1 cellular context compared by ENCODE assay signal in the genomic region with DNA sequence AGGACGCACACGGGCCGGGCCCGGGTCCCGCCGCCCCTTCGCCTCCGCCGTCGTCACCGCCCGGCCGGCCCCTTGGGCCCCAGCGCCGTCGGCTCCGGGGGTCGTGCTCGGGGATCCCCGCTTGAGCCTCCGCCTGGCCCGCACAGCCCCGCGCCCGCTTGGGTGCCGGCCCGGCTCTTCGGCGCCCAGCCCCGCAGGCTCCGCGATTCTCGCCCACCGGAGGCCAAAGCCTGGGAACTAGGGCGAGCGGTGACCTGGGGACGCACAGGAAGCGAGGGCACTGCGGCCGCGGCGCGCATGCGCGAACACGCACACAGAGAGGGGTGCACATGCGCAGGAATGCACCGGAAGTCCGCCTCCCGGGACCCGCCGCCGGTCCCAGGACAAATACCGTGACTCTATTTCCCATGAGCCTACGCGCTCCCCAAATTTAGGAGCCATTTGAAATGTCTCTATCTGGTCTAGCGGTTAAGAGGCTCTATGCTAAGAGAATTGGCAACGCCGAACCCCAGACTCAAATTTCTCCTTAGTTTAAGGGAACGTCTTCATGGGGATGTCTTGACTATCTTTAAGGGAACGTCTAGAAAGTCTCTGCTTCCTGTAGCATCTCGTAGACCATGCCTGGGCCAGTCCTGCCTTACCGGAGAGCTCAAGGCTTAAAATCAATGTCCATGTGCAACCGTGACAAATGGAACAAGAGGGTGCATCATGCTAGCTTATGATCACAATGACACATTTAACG.
A peak's percentile ranks its signal among the peaks of the same experiment; 100 is the strongest.
TF ChIP-seq lines count a peak whose summit lies in the region.

A gene (minus strand): TSS at position 282 of the 742 bp plus-strand sequence. CDS start 1,774 bp downstream, outside the sequence.

TF ChIP-seq in GM12878, 131 proteins besides CTCF, POLR2A, EP300 and RAD21 (continued from another document and continues in another):
- TF ChIP-seq, protein P1, sequence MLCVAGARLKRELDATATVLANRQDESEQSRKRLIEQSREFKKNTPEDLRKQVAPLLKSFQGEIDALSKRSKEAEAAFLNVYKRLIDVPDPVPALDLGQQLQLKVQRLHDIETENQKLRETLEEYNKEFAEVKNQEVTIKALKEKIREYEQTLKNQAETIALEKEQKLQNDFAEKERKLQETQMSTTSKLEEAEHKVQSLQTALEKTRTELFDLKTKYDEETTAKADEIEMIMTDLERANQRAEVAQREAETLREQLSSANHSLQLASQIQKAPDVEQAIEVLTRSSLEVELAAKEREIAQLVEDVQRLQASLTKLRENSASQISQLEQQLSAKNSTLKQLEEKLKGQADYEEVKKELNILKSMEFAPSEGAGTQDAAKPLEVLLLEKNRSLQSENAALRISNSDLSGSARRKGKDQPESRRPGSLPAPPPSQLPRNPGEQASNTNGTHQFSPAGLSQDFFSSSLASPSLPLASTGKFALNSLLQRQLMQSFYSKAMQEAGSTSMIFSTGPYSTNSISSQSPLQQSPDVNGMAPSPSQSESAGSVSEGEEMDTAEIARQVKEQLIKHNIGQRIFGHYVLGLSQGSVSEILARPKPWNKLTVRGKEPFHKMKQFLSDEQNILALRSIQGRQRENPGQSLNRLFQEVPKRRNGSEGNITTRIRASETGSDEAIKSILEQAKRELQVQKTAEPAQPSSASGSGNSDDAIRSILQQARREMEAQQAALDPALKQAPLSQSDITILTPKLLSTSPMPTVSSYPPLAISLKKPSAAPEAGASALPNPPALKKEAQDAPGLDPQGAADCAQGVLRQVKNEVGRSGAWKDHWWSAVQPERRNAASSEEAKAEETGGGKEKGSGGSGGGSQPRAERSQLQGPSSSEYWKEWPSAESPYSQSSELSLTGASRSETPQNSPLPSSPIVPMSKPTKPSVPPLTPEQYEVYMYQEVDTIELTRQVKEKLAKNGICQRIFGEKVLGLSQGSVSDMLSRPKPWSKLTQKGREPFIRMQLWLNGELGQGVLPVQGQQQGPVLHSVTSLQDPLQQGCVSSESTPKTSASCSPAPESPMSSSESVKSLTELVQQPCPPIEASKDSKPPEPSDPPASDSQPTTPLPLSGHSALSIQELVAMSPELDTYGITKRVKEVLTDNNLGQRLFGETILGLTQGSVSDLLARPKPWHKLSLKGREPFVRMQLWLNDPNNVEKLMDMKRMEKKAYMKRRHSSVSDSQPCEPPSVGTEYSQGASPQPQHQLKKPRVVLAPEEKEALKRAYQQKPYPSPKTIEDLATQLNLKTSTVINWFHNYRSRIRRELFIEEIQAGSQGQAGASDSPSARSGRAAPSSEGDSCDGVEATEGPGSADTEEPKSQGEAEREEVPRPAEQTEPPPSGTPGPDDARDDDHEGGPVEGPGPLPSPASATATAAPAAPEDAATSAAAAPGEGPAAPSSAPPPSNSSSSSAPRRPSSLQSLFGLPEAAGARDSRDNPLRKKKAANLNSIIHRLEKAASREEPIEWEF (IDR thresholded peaks at IDR 0.05; ENCODE audit: insufficient replicate concordance, low read depth, low read length) = no peak
- TF ChIP-seq CREB1 (IDR thresholded peaks at IDR 0.05; ENCODE audit: low read depth) (0 out of 2 replicates have a peak, but pooled peaks have one; percentile 57), YY1 (IDR thresholded peaks at IDR 0.05; ENCODE audit: low read depth, low read length) (peak; percentile 69; the same call in 1 of the 2 replicates), NFIC (IDR thresholded peaks at IDR 0.05; ENCODE audit: low read depth, low read length) (no peak), CBFB (IDR thresholded peaks at IDR 0.05; ENCODE audit: low read depth) (no peak), SUPT20H (IDR thresholded peaks at IDR 0.05; ENCODE audit: borderline replicate concordance, control insufficient read depth, low read depth, low read length) (no peak), BRCA1 (IDR thresholded peaks at IDR 0.05; ENCODE audit: low read depth, low read length) (peak; percentile 51; the same call in 1 of the 2 replicates), STAT1 (conservative IDR thresholded peaks at IDR 0.05) (0 out of 2 replicates have a peak, but pooled peaks have one; percentile 85), TAF1 (IDR thresholded peaks at IDR 0.05; ENCODE audit: borderline replicate concordance, low read depth, low read length) (peak; percentile 78), IRF4 (IDR thresholded peaks at IDR 0.05; ENCODE audit: low read depth, low read length) (0 out of 2 replicates have a peak, but pooled peaks have one; percentile 16), RAD51 (IDR thresholded peaks at IDR 0.05) (no peak), ZNF217 (IDR thresholded peaks at IDR 0.05) (no peak), POLR2AphosphoS2 (IDR thresholded peaks at IDR 0.05; ENCODE audit: low read depth, low read length) (0 out of 2 replicates have a peak, but pooled peaks have one; percentile 60), RUNX3 (IDR thresholded peaks at IDR 0.05; ENCODE audit: low read length) (peak; percentile 51; the same call in 1 of the 2 replicates), LARP7 (IDR thresholded peaks at IDR 0.05) (peak; percentile 94), NRF1 (conservative IDR thresholded peaks at IDR 0.05; ENCODE audit: low read depth, low read length) (peak; percentile 99), ZSCAN29 (IDR thresholded peaks at IDR 0.05) (peak; percentile 58; the same call in 1 of the 2 replicates), CHD2 (IDR thresholded peaks at IDR 0.05; ENCODE audit: borderline replicate concordance, low read depth, low read length) (peak; percentile 74), NFYA (IDR thresholded peaks at IDR 0.05; ENCODE audit: borderline replicate concordance, low read depth, low read length) (no peak), SIN3A (IDR thresholded peaks at IDR 0.05; ENCODE audit: low read depth, low read length) (0 out of 2 replicates have a peak, but pooled peaks have one; percentile 23), SREBF2 (IDR thresholded peaks at IDR 0.05; ENCODE audit: low read length) (no peak), CREM (IDR thresholded peaks at IDR 0.05; ENCODE audit: low read depth) (0 out of 2 replicates have a peak, but pooled peaks have one; percentile 28), TCF7 (IDR thresholded peaks at IDR 0.05; ENCODE audit: borderline replicate concordance) (no peak)
- TF ChIP-seq, protein P2, sequence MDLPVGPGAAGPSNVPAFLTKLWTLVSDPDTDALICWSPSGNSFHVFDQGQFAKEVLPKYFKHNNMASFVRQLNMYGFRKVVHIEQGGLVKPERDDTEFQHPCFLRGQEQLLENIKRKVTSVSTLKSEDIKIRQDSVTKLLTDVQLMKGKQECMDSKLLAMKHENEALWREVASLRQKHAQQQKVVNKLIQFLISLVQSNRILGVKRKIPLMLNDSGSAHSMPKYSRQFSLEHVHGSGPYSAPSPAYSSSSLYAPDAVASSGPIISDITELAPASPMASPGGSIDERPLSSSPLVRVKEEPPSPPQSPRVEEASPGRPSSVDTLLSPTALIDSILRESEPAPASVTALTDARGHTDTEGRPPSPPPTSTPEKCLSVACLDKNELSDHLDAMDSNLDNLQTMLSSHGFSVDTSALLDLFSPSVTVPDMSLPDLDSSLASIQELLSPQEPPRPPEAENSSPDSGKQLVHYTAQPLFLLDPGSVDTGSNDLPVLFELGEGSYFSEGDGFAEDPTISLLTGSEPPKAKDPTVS (IDR thresholded peaks at IDR 0.05; ENCODE audit: low read depth, low read length) = no peak
- TF ChIP-seq, protein P3, sequence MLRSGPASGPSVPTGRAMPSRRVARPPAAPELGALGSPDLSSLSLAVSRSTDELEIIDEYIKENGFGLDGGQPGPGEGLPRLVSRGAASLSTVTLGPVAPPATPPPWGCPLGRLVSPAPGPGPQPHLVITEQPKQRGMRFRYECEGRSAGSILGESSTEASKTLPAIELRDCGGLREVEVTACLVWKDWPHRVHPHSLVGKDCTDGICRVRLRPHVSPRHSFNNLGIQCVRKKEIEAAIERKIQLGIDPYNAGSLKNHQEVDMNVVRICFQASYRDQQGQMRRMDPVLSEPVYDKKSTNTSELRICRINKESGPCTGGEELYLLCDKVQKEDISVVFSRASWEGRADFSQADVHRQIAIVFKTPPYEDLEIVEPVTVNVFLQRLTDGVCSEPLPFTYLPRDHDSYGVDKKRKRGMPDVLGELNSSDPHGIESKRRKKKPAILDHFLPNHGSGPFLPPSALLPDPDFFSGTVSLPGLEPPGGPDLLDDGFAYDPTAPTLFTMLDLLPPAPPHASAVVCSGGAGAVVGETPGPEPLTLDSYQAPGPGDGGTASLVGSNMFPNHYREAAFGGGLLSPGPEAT (IDR thresholded peaks at IDR 0.05; ENCODE audit: low read depth) = peak; percentile 68
- TF ChIP-seq, protein P4, sequence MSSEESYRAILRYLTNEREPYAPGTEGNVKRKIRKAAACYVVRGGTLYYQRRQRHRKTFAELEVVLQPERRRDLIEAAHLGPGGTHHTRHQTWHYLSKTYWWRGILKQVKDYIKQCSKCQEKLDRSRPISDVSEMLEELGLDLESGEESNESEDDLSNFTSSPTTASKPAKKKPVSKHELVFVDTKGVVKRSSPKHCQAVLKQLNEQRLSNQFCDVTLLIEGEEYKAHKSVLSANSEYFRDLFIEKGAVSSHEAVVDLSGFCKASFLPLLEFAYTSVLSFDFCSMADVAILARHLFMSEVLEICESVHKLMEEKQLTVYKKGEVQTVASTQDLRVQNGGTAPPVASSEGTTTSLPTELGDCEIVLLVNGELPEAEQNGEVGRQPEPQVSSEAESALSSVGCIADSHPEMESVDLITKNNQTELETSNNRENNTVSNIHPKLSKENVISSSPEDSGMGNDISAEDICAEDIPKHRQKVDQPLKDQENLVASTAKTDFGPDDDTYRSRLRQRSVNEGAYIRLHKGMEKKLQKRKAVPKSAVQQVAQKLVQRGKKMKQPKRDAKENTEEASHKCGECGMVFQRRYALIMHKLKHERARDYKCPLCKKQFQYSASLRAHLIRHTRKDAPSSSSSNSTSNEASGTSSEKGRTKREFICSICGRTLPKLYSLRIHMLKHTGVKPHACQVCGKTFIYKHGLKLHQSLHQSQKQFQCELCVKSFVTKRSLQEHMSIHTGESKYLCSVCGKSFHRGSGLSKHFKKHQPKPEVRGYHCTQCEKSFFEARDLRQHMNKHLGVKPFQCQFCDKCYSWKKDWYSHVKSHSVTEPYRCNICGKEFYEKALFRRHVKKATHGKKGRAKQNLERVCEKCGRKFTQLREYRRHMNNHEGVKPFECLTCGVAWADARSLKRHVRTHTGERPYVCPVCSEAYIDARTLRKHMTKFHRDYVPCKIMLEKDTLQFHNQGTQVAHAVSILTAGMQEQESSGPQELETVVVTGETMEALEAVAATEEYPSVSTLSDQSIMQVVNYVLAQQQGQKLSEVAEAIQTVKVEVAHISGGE (CRISPR knock-in tag; IDR thresholded peaks at IDR 0.05) = 0 out of 2 replicates have a peak, but pooled peaks have one; percentile 57
- TF ChIP-seq, protein P5, sequence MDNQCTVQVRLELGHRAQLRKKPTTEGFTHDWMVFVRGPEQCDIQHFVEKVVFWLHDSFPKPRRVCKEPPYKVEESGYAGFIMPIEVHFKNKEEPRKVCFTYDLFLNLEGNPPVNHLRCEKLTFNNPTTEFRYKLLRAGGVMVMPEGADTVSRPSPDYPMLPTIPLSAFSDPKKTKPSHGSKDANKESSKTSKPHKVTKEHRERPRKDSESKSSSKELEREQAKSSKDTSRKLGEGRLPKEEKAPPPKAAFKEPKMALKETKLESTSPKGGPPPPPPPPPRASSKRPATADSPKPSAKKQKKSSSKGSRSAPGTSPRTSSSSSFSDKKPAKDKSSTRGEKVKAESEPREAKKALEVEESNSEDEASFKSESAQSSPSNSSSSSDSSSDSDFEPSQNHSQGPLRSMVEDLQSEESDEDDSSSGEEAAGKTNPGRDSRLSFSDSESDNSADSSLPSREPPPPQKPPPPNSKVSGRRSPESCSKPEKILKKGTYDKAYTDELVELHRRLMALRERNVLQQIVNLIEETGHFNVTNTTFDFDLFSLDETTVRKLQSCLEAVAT (IDR thresholded peaks at IDR 0.05) = peak; percentile 42; the same call in 1 of the 2 replicates
- TF ChIP-seq, protein P6, sequence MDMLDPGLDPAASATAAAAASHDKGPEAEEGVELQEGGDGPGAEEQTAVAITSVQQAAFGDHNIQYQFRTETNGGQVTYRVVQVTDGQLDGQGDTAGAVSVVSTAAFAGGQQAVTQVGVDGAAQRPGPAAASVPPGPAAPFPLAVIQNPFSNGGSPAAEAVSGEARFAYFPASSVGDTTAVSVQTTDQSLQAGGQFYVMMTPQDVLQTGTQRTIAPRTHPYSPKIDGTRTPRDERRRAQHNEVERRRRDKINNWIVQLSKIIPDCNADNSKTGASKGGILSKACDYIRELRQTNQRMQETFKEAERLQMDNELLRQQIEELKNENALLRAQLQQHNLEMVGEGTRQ (IDR thresholded peaks at IDR 0.05; ENCODE audit: borderline replicate concordance, low read depth, low read length) = no peak
- TF ChIP-seq, protein P7, sequence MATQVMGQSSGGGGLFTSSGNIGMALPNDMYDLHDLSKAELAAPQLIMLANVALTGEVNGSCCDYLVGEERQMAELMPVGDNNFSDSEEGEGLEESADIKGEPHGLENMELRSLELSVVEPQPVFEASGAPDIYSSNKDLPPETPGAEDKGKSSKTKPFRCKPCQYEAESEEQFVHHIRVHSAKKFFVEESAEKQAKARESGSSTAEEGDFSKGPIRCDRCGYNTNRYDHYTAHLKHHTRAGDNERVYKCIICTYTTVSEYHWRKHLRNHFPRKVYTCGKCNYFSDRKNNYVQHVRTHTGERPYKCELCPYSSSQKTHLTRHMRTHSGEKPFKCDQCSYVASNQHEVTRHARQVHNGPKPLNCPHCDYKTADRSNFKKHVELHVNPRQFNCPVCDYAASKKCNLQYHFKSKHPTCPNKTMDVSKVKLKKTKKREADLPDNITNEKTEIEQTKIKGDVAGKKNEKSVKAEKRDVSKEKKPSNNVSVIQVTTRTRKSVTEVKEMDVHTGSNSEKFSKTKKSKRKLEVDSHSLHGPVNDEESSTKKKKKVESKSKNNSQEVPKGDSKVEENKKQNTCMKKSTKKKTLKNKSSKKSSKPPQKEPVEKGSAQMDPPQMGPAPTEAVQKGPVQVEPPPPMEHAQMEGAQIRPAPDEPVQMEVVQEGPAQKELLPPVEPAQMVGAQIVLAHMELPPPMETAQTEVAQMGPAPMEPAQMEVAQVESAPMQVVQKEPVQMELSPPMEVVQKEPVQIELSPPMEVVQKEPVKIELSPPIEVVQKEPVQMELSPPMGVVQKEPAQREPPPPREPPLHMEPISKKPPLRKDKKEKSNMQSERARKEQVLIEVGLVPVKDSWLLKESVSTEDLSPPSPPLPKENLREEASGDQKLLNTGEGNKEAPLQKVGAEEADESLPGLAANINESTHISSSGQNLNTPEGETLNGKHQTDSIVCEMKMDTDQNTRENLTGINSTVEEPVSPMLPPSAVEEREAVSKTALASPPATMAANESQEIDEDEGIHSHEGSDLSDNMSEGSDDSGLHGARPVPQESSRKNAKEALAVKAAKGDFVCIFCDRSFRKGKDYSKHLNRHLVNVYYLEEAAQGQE (IDR thresholded peaks at IDR 0.05; ENCODE audit: low read depth, low read length) = no peak
- TF ChIP-seq, protein P8, sequence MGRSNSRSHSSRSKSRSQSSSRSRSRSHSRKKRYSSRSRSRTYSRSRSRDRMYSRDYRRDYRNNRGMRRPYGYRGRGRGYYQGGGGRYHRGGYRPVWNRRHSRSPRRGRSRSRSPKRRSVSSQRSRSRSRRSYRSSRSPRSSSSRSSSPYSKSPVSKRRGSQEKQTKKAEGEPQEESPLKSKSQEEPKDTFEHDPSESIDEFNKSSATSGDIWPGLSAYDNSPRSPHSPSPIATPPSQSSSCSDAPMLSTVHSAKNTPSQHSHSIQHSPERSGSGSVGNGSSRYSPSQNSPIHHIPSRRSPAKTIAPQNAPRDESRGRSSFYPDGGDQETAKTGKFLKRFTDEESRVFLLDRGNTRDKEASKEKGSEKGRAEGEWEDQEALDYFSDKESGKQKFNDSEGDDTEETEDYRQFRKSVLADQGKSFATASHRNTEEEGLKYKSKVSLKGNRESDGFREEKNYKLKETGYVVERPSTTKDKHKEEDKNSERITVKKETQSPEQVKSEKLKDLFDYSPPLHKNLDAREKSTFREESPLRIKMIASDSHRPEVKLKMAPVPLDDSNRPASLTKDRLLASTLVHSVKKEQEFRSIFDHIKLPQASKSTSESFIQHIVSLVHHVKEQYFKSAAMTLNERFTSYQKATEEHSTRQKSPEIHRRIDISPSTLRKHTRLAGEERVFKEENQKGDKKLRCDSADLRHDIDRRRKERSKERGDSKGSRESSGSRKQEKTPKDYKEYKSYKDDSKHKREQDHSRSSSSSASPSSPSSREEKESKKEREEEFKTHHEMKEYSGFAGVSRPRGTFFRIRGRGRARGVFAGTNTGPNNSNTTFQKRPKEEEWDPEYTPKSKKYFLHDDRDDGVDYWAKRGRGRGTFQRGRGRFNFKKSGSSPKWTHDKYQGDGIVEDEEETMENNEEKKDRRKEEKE (IDR thresholded peaks at IDR 0.05) = 0 out of 2 replicates have a peak, but pooled peaks have one; percentile 33
